ENCODE assay signal across 1 cellular context in genomic region chr1:3756394-3756793, GRCh38.
TF ChIP-seq lines count a peak whose summit lies in the region.

No MANE protein-coding gene starts in this region.

TF ChIP-seq in K562, 482 proteins besides CTCF, POLR2A, EP300 and RAD21 (continued from another document):
- TF ChIP-seq ARID3A (IDR thresholded peaks at IDR 0.05; ENCODE audit: borderline replicate concordance, low read depth, low read length), result no peak
TF ChIP-seq in K562: peak in this region for 17.
